ENCODE assay signal across 22 cellular contexts in genomic region chr14:31556191-31556590, GRCh38.
"Had no signal": no experiment of that assay in that cellular context is flagged by ENCODE, and none has a peak within 500 bp of the region (broad histone marks: within the 10 kb centered on the region; RNA-seq: fewer than 3 reads in every experiment).

No MANE protein-coding gene starts in this region.

- H3K4me3 ChIP-seq: coronary artery, dorsolateral prefrontal cortex, esophagus muscularis mucosa, gastroesophageal sphincter, heart left ventricle, hepatocyte, left lung, lower lobe of right lung, mucosa of descending colon had no signal

- H3K27ac ChIP-seq: coronary artery, dorsolateral prefrontal cortex, esophagus muscularis mucosa, foreskin keratinocyte, gastroesophageal sphincter, heart left ventricle, hepatocyte, left lung, lower lobe of right lung had no signal

- H3K27me3 ChIP-seq: esophagus muscularis mucosa, gastroesophageal sphincter, hepatocyte had no signal

- H3K79me2 ChIP-seq: hepatocyte had no signal

- H3K9me3 ChIP-seq: esophagus muscularis mucosa, gastroesophageal sphincter, heart left ventricle, left lung, lower lobe of right lung, mucosa of descending colon had no signal

- FAIRE-seq: colon, endothelial cell of umbilical vein, frontal cortex had no signal

- H3K4me1 ChIP-seq: lower lobe of right lung had no signal

- DNase-seq: dermis blood vessel endothelial cell; dorsolateral prefrontal cortex; effector CD4-positive, alpha-beta T cell; effector memory CD4-positive, alpha-beta T cell; foreskin keratinocyte; heart left ventricle; hypothalamus; immature natural killer cell; islet precursor cell; left cardiac atrium; left lung; left ventricle myocardium superior; lower lobe of right lung; mucosa of descending colon; naive B cell had no signal

- ATAC-seq: foreskin keratinocyte, gastroesophageal sphincter, heart left ventricle, left cardiac atrium, left lung, left ventricle myocardium superior, lower lobe of right lung, mucosa of descending colon had no signal

- H2AFZ ChIP-seq: hepatocyte had no signal

- H3K36me3 ChIP-seq: esophagus muscularis mucosa, gastroesophageal sphincter, heart left ventricle, left lung, lower lobe of right lung had no signal

- H3K4me2 ChIP-seq: hepatocyte had no signal
